In the genomic region with DNA sequence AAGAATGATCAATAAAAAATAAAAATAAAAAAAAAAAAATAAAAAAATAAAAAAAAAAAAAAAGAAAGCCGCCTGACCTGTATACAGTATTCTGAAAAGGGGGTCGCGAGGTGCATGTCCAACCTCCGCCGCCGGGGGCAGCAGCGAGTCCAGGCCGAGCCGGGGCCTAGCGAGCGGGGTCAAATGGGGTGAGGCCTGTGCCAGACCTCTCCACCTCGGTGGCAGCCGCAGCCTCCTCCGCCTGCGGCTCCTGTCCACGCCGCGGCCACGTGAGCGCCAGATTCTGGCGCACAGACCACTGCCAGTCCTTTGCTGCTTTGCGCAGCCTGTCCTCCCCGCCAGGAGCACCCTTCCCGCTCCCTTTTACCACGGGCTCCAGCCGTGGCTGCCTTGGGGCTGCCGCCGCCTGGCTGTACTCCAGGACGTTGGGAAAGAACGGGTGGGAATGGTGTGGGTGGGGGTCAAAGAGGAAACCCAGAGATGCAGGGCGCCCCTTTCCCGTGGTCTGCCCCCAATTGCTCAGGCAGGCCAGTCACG, we compare ENCODE assay signal across 1 cellular context.
A peak's percentile ranks its signal among the peaks of the same experiment; 100 is the strongest.
TF ChIP-seq lines count a peak whose summit lies in the region.

No MANE protein-coding gene starts in this region.

TF ChIP-seq in K562, 482 proteins besides CTCF, POLR2A, EP300 and RAD21 (continued from another document and continues in another):
- TF ChIP-seq CHD7 (IDR thresholded peaks at IDR 0.05; ENCODE audit: low read depth, low read length) (no peak), CBX3 (IDR thresholded peaks at IDR 0.05; ENCODE audit: borderline replicate concordance in 1 of 2, low read length in 2 of 2) (peak in 1 of 2 experiments; percentile 35; a peak in 1 of 3 replicates), PYGO2 (tag; IDR thresholded peaks at IDR 0.05) (no peak), ZNF507 (tag; conservative IDR thresholded peaks at IDR 0.05) (no peak), ZNF445 (CRISPR knock-in tag; IDR thresholded peaks at IDR 0.05; ENCODE audit: low read depth) (no peak), ZNF121 (CRISPR knock-in tag; conservative IDR thresholded peaks at IDR 0.05) (no peak), ZNF431 (CRISPR knock-in tag; IDR thresholded peaks at IDR 0.05) (peak; percentile 70; the same call in 1 of the 2 replicates), PHB (CRISPR knock-in tag; IDR thresholded peaks at IDR 0.05) (no peak), TAF9B (IDR thresholded peaks at IDR 0.05; ENCODE audit: partially characterized antibody) (peak; percentile 25), CTCFL (IDR thresholded peaks at IDR 0.05; ENCODE audit: borderline replicate concordance, insufficient read depth, low read depth, low read length, poor library complexity, severe bottlenecking) (no peak), NEUROD1 (IDR thresholded peaks at IDR 0.05; ENCODE audit: borderline replicate concordance, low read depth, low read length, partially characterized antibody) (peak; percentile 79), MCM3 (IDR thresholded peaks at IDR 0.05) (no peak), HNRNPLL (IDR thresholded peaks at IDR 0.05; ENCODE audit: low read depth, low read length, poor library complexity, severe bottlenecking) (peak; percentile 34), ZNF384 (IDR thresholded peaks at IDR 0.05; ENCODE audit: low read depth, low read length) (peak; percentile 75), NR1H2 (CRISPR knock-in tag; IDR thresholded peaks at IDR 0.05) (no peak), HDAC3 (IDR thresholded peaks at IDR 0.05; ENCODE audit: borderline replicate concordance, partially characterized antibody) (peak; percentile 76), FUS (optimal IDR thresholded peaks at IDR 0.05; ENCODE audit: low read depth, low read length) (no peak), ZNF174 (CRISPR knock-in tag; IDR thresholded peaks at IDR 0.05) (no peak), U2AF2 (optimal IDR thresholded peaks at IDR 0.05; ENCODE audit: low read depth, low read length) (no peak), CHCHD3 (CRISPR knock-in tag; IDR thresholded peaks at IDR 0.05) (no peak), STAT5A (IDR thresholded peaks at IDR 0.05; ENCODE audit: borderline replicate concordance, low read length) (no peak), ZC3H11A (IDR thresholded peaks at IDR 0.05; ENCODE audit: low read depth, low read length) (no peak), SIN3B (IDR thresholded peaks at IDR 0.05; ENCODE audit: low read depth) (no peak), ZBTB17 (CRISPR knock-in tag; IDR thresholded peaks at IDR 0.05) (peak; percentile 47; the same call in 1 of the 2 replicates), NCOA2 (IDR thresholded peaks at IDR 0.05; ENCODE audit: partially characterized antibody in 2 of 2) (no peak), BHLHE40 (IDR thresholded peaks at IDR 0.05; ENCODE audit: low read length) (peak; percentile 95), NCOR1 (IDR thresholded peaks at IDR 0.05) (peak; percentile 87), FOS (IDR thresholded peaks at IDR 0.05; ENCODE audit: extremely low read depth, insufficient read length) (no peak), SNIP1 (IDR thresholded peaks at IDR 0.05; ENCODE audit: low read depth) (no peak), ARID2 (IDR thresholded peaks at IDR 0.05) (no peak), MYC (IDR thresholded peaks at IDR 0.05; ENCODE audit: low read depth, low read length) (peak; percentile 93), MYC (CRISPR knock-in tag; IDR thresholded peaks at IDR 0.05; ENCODE audit: borderline replicate concordance, low read depth) (no peak), U2AF1 (optimal IDR thresholded peaks at IDR 0.05; ENCODE audit: low read depth, low read length) (no peak), ZNF316 (IDR thresholded peaks at IDR 0.05) (no peak), CBFA2T3 (IDR thresholded peaks at IDR 0.05) (0 out of 2 replicates have a peak, but pooled peaks have one; percentile 21), CBFB (CRISPR knock-in tag; IDR thresholded peaks at IDR 0.05) (0 out of 2 replicates have a peak, but pooled peaks have one; percentile 46), MAFK (IDR thresholded peaks at IDR 0.05; ENCODE audit: low read length) (no peak), ZNF707 (CRISPR knock-in tag; conservative IDR thresholded peaks at IDR 0.05) (no peak), MCM2 (IDR thresholded peaks at IDR 0.05; ENCODE audit: low read depth) (no peak), PTRF (tag; IDR thresholded peaks at IDR 0.05) (no peak), ZNF444 (CRISPR knock-in tag; IDR thresholded peaks at IDR 0.05) (no peak), MED1 (CRISPR knock-in tag; IDR thresholded peaks at IDR 0.05; ENCODE audit: borderline replicate concordance) (no peak), GTF2E2 (tag; IDR thresholded peaks at IDR 0.05) (no peak), SPI1 (IDR thresholded peaks at IDR 0.05; ENCODE audit: borderline replicate concordance, low read depth, low read length) (no peak), POLR3A (IDR thresholded peaks at IDR 0.05; ENCODE audit: borderline replicate concordance, extremely low read depth, insufficient read depth, insufficient read length) (no peak), XRCC4 (IDR thresholded peaks at IDR 0.05; ENCODE audit: extremely low read depth, insufficient read depth, insufficient read length) (no peak)
- TF ChIP-seq, protein P1, sequence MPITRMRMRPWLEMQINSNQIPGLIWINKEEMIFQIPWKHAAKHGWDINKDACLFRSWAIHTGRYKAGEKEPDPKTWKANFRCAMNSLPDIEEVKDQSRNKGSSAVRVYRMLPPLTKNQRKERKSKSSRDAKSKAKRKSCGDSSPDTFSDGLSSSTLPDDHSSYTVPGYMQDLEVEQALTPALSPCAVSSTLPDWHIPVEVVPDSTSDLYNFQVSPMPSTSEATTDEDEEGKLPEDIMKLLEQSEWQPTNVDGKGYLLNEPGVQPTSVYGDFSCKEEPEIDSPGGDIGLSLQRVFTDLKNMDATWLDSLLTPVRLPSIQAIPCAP (CRISPR knock-in tag; IDR thresholded peaks at IDR 0.05; ENCODE audit: borderline replicate concordance), result no peak
- TF ChIP-seq, protein P2, sequence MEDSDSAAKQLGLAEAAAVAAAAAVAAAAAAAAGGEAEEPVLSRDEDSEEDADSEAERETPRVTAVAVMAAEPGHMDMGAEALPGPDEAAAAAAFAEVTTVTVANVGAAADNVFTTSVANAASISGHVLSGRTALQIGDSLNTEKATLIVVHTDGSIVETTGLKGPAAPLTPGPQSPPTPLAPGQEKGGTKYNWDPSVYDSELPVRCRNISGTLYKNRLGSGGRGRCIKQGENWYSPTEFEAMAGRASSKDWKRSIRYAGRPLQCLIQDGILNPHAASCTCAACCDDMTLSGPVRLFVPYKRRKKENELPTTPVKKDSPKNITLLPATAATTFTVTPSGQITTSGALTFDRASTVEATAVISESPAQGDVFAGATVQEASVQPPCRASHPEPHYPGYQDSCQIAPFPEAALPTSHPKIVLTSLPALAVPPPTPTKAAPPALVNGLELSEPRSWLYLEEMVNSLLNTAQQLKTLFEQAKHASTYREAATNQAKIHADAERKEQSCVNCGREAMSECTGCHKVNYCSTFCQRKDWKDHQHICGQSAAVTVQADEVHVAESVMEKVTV (CRISPR knock-in tag; IDR thresholded peaks at IDR 0.05), result no peak
- TF ChIP-seq, protein P3, sequence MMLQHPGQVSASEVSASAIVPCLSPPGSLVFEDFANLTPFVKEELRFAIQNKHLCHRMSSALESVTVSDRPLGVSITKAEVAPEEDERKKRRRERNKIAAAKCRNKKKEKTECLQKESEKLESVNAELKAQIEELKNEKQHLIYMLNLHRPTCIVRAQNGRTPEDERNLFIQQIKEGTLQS (IDR thresholded peaks at IDR 0.05), result no peak
- TF ChIP-seq, protein P3 (CRISPR knock-in tag; conservative IDR thresholded peaks at IDR 0.05), result no peak
- TF ChIP-seq, protein P4, sequence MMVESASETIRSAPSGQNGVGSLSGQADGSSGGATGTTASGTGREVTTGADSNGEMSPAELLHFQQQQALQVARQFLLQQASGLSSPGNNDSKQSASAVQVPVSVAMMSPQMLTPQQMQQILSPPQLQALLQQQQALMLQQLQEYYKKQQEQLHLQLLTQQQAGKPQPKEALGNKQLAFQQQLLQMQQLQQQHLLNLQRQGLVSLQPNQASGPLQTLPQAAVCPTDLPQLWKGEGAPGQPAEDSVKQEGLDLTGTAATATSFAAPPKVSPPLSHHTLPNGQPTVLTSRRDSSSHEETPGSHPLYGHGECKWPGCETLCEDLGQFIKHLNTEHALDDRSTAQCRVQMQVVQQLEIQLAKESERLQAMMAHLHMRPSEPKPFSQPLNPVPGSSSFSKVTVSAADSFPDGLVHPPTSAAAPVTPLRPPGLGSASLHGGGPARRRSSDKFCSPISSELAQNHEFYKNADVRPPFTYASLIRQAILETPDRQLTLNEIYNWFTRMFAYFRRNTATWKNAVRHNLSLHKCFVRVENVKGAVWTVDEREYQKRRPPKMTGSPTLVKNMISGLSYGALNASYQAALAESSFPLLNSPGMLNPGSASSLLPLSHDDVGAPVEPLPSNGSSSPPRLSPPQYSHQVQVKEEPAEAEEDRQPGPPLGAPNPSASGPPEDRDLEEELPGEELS (CRISPR knock-in tag; IDR thresholded peaks at IDR 0.05; ENCODE audit: borderline replicate concordance), result no peak
